Comparison of ENCODE assay signal across 1 cellular context in the genomic region with DNA sequence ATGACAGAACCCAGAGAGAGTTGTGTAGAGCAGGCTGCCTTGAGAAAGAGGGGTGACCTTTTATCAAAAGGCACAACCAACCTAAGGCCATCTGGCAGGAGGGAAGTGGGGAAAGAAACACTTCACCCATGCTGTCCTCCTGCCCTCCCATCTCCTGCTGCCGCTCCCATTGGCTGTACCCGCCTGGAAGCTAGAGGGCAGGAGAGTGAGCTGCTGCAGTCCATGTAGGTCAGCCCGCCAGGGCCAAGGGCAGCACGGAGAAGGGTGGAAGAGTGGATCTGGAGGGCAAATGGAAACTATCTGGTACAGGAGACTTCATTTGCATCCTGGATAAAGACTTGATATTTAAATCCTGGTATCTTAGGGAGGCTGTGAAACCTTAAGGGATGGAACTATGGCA.
TF ChIP-seq lines count a peak whose summit lies in the region.

No MANE protein-coding gene starts in this region.

TF ChIP-seq in SK-N-SH, 30 proteins besides CTCF, POLR2A, EP300 and RAD21:
- TF ChIP-seq REST (IDR thresholded peaks at IDR 0.05; ENCODE audit: low read depth, low read length), result no peak
- no peak for TF ChIP-seq FOSL2 (IDR thresholded peaks at IDR 0.05; ENCODE audit: borderline replicate concordance, low read depth)
- TF ChIP-seq, protein P1, sequence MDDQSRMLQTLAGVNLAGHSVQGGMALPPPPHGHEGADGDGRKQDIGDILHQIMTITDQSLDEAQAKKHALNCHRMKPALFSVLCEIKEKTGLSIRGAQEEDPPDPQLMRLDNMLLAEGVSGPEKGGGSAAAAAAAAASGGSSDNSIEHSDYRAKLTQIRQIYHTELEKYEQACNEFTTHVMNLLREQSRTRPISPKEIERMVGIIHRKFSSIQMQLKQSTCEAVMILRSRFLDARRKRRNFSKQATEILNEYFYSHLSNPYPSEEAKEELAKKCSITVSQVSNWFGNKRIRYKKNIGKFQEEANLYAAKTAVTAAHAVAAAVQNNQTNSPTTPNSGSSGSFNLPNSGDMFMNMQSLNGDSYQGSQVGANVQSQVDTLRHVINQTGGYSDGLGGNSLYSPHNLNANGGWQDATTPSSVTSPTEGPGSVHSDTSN (IDR thresholded peaks at IDR 0.05), result no peak
- TF ChIP-seq JUND (IDR thresholded peaks at IDR 0.05), result no peak
- no peak for TF ChIP-seq CHD2 (IDR thresholded peaks at IDR 0.05; ENCODE audit: low read length, partially characterized antibody)
- TF ChIP-seq GABPA (IDR thresholded peaks at IDR 0.05; ENCODE audit: low read depth), result no peak
- no peak for TF ChIP-seq SMC3 (IDR thresholded peaks at IDR 0.05; ENCODE audit: low read depth, low read length)
TF ChIP-seq in SK-N-SH: peak in this region for 0.
